Comparison of ENCODE assay signal across 21 cellular contexts in the genomic region with DNA sequence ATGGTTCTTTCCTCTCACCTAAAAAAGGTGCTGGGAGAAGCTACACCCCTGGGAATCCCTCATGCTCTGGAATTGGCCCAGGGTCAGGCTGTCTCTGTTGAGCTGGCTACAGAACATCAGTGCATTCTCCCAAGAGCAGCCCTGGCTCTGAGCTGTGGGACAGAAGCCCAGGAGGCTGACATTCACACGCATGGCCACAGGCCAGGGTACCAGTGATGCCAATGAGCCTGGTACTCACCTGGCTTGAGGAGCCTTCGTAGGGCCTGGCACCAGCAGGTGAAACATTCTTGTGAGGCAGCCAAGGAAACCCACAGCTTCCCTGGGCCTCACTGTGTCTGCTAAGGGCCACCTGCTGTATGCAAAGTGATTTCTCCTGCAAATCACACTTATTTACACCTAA.
"Had no signal": no experiment of that assay in that cellular context is flagged by ENCODE, and none has a peak within 500 bp of the region (broad histone marks: within the 10 kb centered on the region; RNA-seq: fewer than 3 reads in every experiment).

No MANE protein-coding gene starts in this region.

- H3K4me3 ChIP-seq: pancreas, smooth muscle cell, testis, upper lobe of left lung had no signal

- ATAC-seq: activated naive CD8-positive, alpha-beta T cell treated with anti-CD3 and anti-CD28 coated beads, Interleukin-2, amount 50 U/mL, for 24 hours; activated T-cell treated with anti-CD3 and anti-CD28 coated beads, Interleukin-2, amount 50 U/mL, for 4 hours; left lobe of liver; natural killer cell; pancreas; sciatic nerve had no signal

- H3K27me3 ChIP-seq: pancreas, testis, upper lobe of left lung had no signal

- DNase-seq: activated CD4-positive, alpha-beta T cell treated with anti-CD3 and anti-CD28 coated beads, Interleukin-2, amount 50 U/mL, for 1 hour; activated CD4-positive, CD25-positive, alpha-beta regulatory T cell treated with anti-CD3 and anti-CD28 coated beads, Interleukin-2, amount 50 U/mL, for 72 hours; activated CD8-positive, alpha-beta memory T cell treated with anti-CD3 and anti-CD28 coated beads, Interleukin-2, amount 50 U/mL, for 4 hours; activated naive CD4-positive, alpha-beta T cell treated with anti-CD3 and anti-CD28 coated beads, Interleukin-2, amount 10 ng/mL, durations not matched to agents 7 days and 5 days; activated naive CD8-positive, alpha-beta T cell treated with anti-CD3 and anti-CD28 coated beads, Interleukin-2, amount 50 U/mL, for 24 hours; activated T-cell treated with anti-CD3 and anti-CD28 coated beads, Interleukin-2, amount 50 U/mL, for 4 hours; effector CD8-positive, alpha-beta T cell; hippocampal formation; mesenchymal stem cell; natural killer cell; pancreas; stimulated activated CD4-positive, alpha-beta T cell treated with anti-CD3 and anti-CD28 coated beads, Interleukin-4, amount 100 ng/mL, for 1 hour; T-helper 1 cell; T1000; testis had no signal

- H3K36me3 ChIP-seq: neutrophil, pancreas, upper lobe of left lung had no signal

- FAIRE-seq: keratinocyte, pancreas had no signal

- H3K27ac ChIP-seq: neutrophil, pancreas, testis, upper lobe of left lung had no signal

- H3K9me3 ChIP-seq: neutrophil, pancreas, testis, upper lobe of left lung had no signal

- H3K4me1 ChIP-seq: pancreas, testis, upper lobe of left lung had no signal
